8 cellular contexts compared by ENCODE assay signal in genomic region chr5:178116406-178116885, GRCh38. TPM values are rescaled to one million over a fixed set of nuclear protein-coding genes. Genes with fewer than 3 reads are reported as not detected.
DNase-seq lines count a peak whose midpoint lies in the region; ATAC-seq and TF ChIP-seq lines count a peak whose summit lies in the region.
"Had no signal": no experiment of that assay in that cellular context is flagged by ENCODE, and none has a peak within 500 bp of the region (broad histone marks: within the 10 kb centered on the region; RNA-seq: fewer than 3 reads in every experiment).

No MANE protein-coding gene starts in this region.

- H3K9me3 ChIP-seq in NT2/D1 (ENCODE audit: insufficient read depth, low read length) (no peaks in the 10 kb centered on the region), neural progenitor cell (ENCODE audit: low read depth) (no peaks in the 10 kb centered on the region), mammary epithelial cell (replicated peaks; ENCODE audit: insufficient read depth, low read length) (no peaks in the 10 kb centered on the region)

- BruUV-seq in mammary epithelial cell (replicated peaks; lab: Mats Ljungman, UMichigan): no TSS peak

- no peaks in the 10 kb centered on the region for H3K9me3 Mint-ChIP-seq in neural progenitor cell
- H3K9me3 Mint-ChIP-seq in chondrocyte (ENCODE audit: low read depth): no peaks in the 10 kb centered on the region

- H3K4me3 ChIP-seq in NT2/D1 (ENCODE audit: insufficient read length, low read depth) (no peak overlapping the region), neural progenitor cell (peak overlapping the region; percentile 77), mammary epithelial cell (replicated peaks in 1 of 3; ENCODE audit: insufficient read depth in 1 of 3, low read depth in 2 of 3, low read length in 3 of 3) (no peak overlapping the region)

- H3K27me3 Mint-ChIP-seq in neural progenitor cell (ENCODE audit: insufficient read depth, low read depth) (peaks cover 10% of the 10 kb centered on the region), chondrocyte (ENCODE audit: low read depth) (peaks cover 20% of the 10 kb centered on the region)

- peak overlapping the region; percentile 95 for H3K4me3 Mint-ChIP-seq in neural progenitor cell
- H3K4me3 Mint-ChIP-seq in chondrocyte (ENCODE audit: unreplicated experiment): no peak overlapping the region

- H3F3A ChIP-seq in neural progenitor cell (ENCODE audit: low read depth): peaks cover 45% of the 10 kb centered on the region

- H3K9ac ChIP-seq in NT2/D1 (ENCODE audit: insufficient read length, low read depth) (peak overlapping the region; percentile 64), neural progenitor cell (no peak overlapping the region), mammary epithelial cell (ENCODE audit: insufficient read depth, low read length) (no peak overlapping the region)

- H3K27ac Mint-ChIP-seq in neural progenitor cell (peak overlapping the region; percentile 99), chondrocyte (ENCODE audit: unreplicated experiment) (no peak overlapping the region)

- H3K27me3 ChIP-seq in NT2/D1 (ENCODE audit: insufficient read depth, insufficient read length) (no peaks in the 10 kb centered on the region), neural progenitor cell (peaks cover 12% of the 10 kb centered on the region), mammary epithelial cell (ENCODE audit: insufficient read depth, low read length) (no peaks in the 10 kb centered on the region)

- CTCF ChIA-PET in mammary epithelial cell (lab: Charles Lee; ENCODE audit: low non-redundant PET): no interaction called here

- DNase-seq in NT2/D1 (ENCODE audit: low read depth, low spot score) (no peak), neural progenitor cell (ENCODE audit: low spot score) (no peak), mammary epithelial cell (no peak), chondrocyte (ENCODE audit: low spot score) (no peak), HCEC 1CT (no peak)
- peak; percentile 87 for DNase-seq in activated effector memory CD4-positive, alpha-beta T cell treated with anti-CD3 and anti-CD28 coated beads, Interleukin-2, amount 50 U/mL, for 16 hours

- intact Hi-C loops in mammary epithelial cell (cut with micrococcal nuclease): no loop called here

- H2AFZ ChIP-seq in neural progenitor cell (replicated peaks): no peak overlapping the region
- H2AFZ ChIP-seq in mammary epithelial cell (ENCODE audit: low read depth, low read length): no peak overlapping the region

- 70% methylated on average over 14 of the region's 18 CpGs for WGBS in mammary epithelial cell (ENCODE audit: low coverage, missing lambda C conversion rate)

- H3K79me2 ChIP-seq in neural progenitor cell (ENCODE audit: low read depth): peaks cover 43% of the 10 kb centered on the region
- no peaks in the 10 kb centered on the region for H3K79me2 ChIP-seq in mammary epithelial cell (ENCODE audit: insufficient read depth, low read length)

- peaks cover 23% of the 10 kb centered on the region for H3K4me1 ChIP-seq in NT2/D1 (ENCODE audit: insufficient read depth, insufficient read length)
- peaks cover 29% of the 10 kb centered on the region for H3K4me1 ChIP-seq in neural progenitor cell
- peaks cover 13% of the 10 kb centered on the region for H3K4me1 ChIP-seq in mammary epithelial cell (ENCODE audit: insufficient read depth, low read length)

- peaks cover 33% of the 10 kb centered on the region for H3K4me1 Mint-ChIP-seq in neural progenitor cell
- H3K4me1 Mint-ChIP-seq in chondrocyte (ENCODE audit: low read depth): peaks cover 14% of the 10 kb centered on the region

- H3K27ac ChIP-seq in neural progenitor cell (peak overlapping the region; percentile 96), mammary epithelial cell (ENCODE audit: insufficient read depth, low read depth, low read length) (no peak overlapping the region)
- H3K27ac ChIP-seq: VCaP had no signal

- H3K4me2 ChIP-seq in neural progenitor cell (peak overlapping the region; percentile 99), mammary epithelial cell (ENCODE audit: insufficient read depth, low read depth, low read length) (no peak overlapping the region)

- H3K36me3 Mint-ChIP-seq in neural progenitor cell (no peaks in the 10 kb centered on the region), chondrocyte (ENCODE audit: low read depth) (no peaks in the 10 kb centered on the region)

- H4K20me1 ChIP-seq in neural progenitor cell (ENCODE audit: low read depth) (peaks cover 32% of the 10 kb centered on the region), mammary epithelial cell (ENCODE audit: insufficient read depth, low read length) (no peaks in the 10 kb centered on the region)

- in situ Hi-C loops in mammary epithelial cell (cut with MboI; ENCODE audit: low sequenced_read_pairs in 2 of 2): no loop called here

- no peak for TF ChIP-seq CTCF in neural progenitor cell (IDR thresholded peaks at IDR 0.05)
- TF ChIP-seq CTCF in mammary epithelial cell (conservative IDR thresholded peaks at IDR 0.05 in 1 of 2, IDR thresholded peaks at IDR 0.05 in 1 of 2; ENCODE audit: extremely low read depth in 1 of 2, insufficient read depth in 1 of 2, low read depth in 1 of 2, low read length in 2 of 2): no peak
- TF ChIP-seq CTCF in chondrocyte (IDR thresholded peaks at IDR 0.05): no peak

- dilution Hi-C loops in mammary epithelial cell (cut with HindIII; ENCODE audit: low sequenced_read_pairs): no loop called here

- ATAC-seq in GM21360 (IDR thresholded peaks at IDR 0.05; ENCODE audit: unreplicated experiment): peak; percentile 27

- H3K36me3 ChIP-seq in NT2/D1 (ENCODE audit: insufficient read depth, insufficient read length, low read length) (peaks cover 19% of the 10 kb centered on the region), neural progenitor cell (no peaks in the 10 kb centered on the region), mammary epithelial cell (ENCODE audit: insufficient read depth, low read length) (no peaks in the 10 kb centered on the region)

RNA-seq across cellular contexts. Expression of gene N4BP3, which starts 3.1 kb away (rescaled TPM):
- total RNA-seq in neural progenitor cell (ENCODE audit: low replicate concordance) (4.1 and 12.8 TPM in 2 replicates), mammary epithelial cell (1 to 10 TPM in 1 of 2 donors, under 1 TPM in 1; 0.67 to 2.2 TPM), chondrocyte (0.27 to 0.44 TPM (median 0.32 TPM) in 3 replicates)
- 0.46 TPM for polyA plus RNA-seq in mammary epithelial cell
- polyA minus RNA-seq in mammary epithelial cell: not detected

RNA-seq across cellular contexts. Expression of gene RMND5B, which starts 14.4 kb away (rescaled TPM):
- total RNA-seq in neural progenitor cell (ENCODE audit: low replicate concordance) (25.3 and 25.5 TPM in 2 replicates), mammary epithelial cell (10 to 100 TPM; 15.3 to 23.8 TPM), chondrocyte (24.4 to 27.7 TPM (median 26.8 TPM) in 3 replicates)
- 17.1 TPM for polyA plus RNA-seq in mammary epithelial cell
- polyA minus RNA-seq in mammary epithelial cell: 22.2 TPM

RNA-seq across cellular contexts. Expression of gene NHP2, which starts 37.2 kb away (rescaled TPM):
- 357 and 380 TPM in 2 replicates for total RNA-seq in neural progenitor cell (ENCODE audit: low replicate concordance)
- total RNA-seq in mammary epithelial cell: 100 to 1,000 TPM in 1 of 2 donors, 10 to 100 TPM in 1; 72.8 to 152 TPM
- polyA plus RNA-seq in mammary epithelial cell: 213 TPM
- polyA minus RNA-seq in mammary epithelial cell: 91.2 TPM
- 72.2 to 106 TPM (median 74.1 TPM) in 3 replicates for total RNA-seq in chondrocyte
